19 cellular contexts compared by ENCODE assay signal in the genomic region with DNA sequence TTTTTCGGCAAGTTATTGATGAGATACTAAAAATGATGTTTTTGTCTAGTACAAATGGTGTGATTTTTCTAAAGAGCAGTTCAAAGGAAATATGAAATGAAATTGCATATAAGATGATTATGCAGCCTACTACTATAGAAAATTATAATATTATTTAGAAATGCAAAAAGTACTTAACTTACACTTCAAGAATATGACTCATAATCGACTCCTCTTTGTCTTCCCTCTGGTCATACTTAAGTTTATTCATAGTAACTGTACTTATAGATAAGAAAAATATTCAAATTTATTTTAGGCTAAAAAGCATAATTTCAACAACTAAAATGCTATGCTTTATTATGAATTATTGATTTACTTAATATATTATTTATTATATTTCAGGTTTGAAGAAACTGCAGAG. TPM values are rescaled to one million over a fixed set of nuclear protein-coding genes. Genes with fewer than 3 reads are reported as not detected.
DNase-seq lines count a peak whose midpoint lies in the region; FAIRE-seq and TF ChIP-seq lines count a peak whose summit lies in the region.
"Had no signal": no experiment of that assay in that cellular context is flagged by ENCODE, and none has a peak within 500 bp of the region (broad histone marks: within the 10 kb centered on the region; RNA-seq: fewer than 3 reads in every experiment).

No MANE protein-coding gene starts in this region.

- H3K9me3 ChIP-seq in mammary epithelial cell (replicated peaks; ENCODE audit: insufficient read depth, low read length) (no peaks in the 10 kb centered on the region), breast epithelium (no peaks in the 10 kb centered on the region), kidney (ENCODE audit: control insufficient read depth in 1 of 2, low read length in 2 of 2) (no peaks in the 10 kb centered on the region), hepatocyte (ENCODE audit: low read depth) (no peaks in the 10 kb centered on the region)

- no peak overlapping the region for H2AFZ ChIP-seq in mammary epithelial cell (ENCODE audit: low read depth, low read length)
- no peak overlapping the region for H2AFZ ChIP-seq in hepatocyte

- no TSS peak for BruUV-seq in mammary epithelial cell (replicated peaks; lab: Mats Ljungman, UMichigan)

- H4K20me1 ChIP-seq in mammary epithelial cell (ENCODE audit: insufficient read depth, low read length), result no peaks in the 10 kb centered on the region
- no peaks in the 10 kb centered on the region for H4K20me1 ChIP-seq in hepatocyte (ENCODE audit: insufficient read depth, poor library complexity, severe bottlenecking)

- CTCF ChIA-PET in mammary epithelial cell (lab: Charles Lee; ENCODE audit: low non-redundant PET), result no interaction called here

- no peak for TF ChIP-seq POLR2A in breast epithelium (IDR thresholded peaks at IDR 0.05)

- in situ Hi-C loops in mammary epithelial cell (cut with MboI; ENCODE audit: low sequenced_read_pairs in 2 of 2), result loop anchor here in 1 of 2 donors (10.0 kb wide), 1 partner anchor 92 kb away; no protein-coding TSS in a partner anchor

- H3K27ac ChIP-seq in mammary epithelial cell (ENCODE audit: insufficient read depth, low read depth, low read length) (no peak overlapping the region), breast epithelium (no peak overlapping the region), kidney (ENCODE audit: low read depth in 2 of 2, low read length in 2 of 2) (no peak overlapping the region), hepatocyte (no peak overlapping the region)

- TF ChIP-seq CTCF in mammary epithelial cell (conservative IDR thresholded peaks at IDR 0.05 in 1 of 2, IDR thresholded peaks at IDR 0.05 in 1 of 2; ENCODE audit: extremely low read depth in 1 of 2, insufficient read depth in 1 of 2, low read depth in 1 of 2, low read length in 2 of 2) (no peak), breast epithelium (IDR thresholded peaks at IDR 0.05) (no peak), epithelial cell of esophagus (IDR thresholded peaks at IDR 0.05; ENCODE audit: insufficient read depth, low read depth, low read length, missing control alignments) (no peak), kidney (IDR thresholded peaks at IDR 0.05; ENCODE audit: borderline replicate concordance, extremely low read depth, insufficient read depth) (no peak), hepatocyte (IDR thresholded peaks at IDR 0.05; ENCODE audit: poor library complexity) (no peak)

- dilution Hi-C loops in mammary epithelial cell (cut with HindIII; ENCODE audit: low sequenced_read_pairs), result no loop called here

- FAIRE-seq in kidney (lab: Jason Lieb, UNC), result peak; percentile 66
- FAIRE-seq: HTR-8/SVneo, RCC 7860 had no signal

- DNase-seq in mammary epithelial cell, result no peak
- DNase-seq in breast epithelium (ENCODE audit: low spot score in 2 of 2), result no peak
- peak; percentile 38 for DNase-seq in epithelial cell of esophagus (ENCODE audit: low read depth)
- no peak for DNase-seq in kidney
- DNase-seq in hepatocyte (ENCODE audit: low spot score), result no peak
- DNase-seq in NCI-H82 (lab: John Stamatoyannopoulos, UW), result no peak
- no peak for DNase-seq in cortex of kidney (lab: John Stamatoyannopoulos, UW)
- DNase-seq in activated CD8-positive, alpha-beta memory T cell treated with anti-CD3 and anti-CD28 coated beads, Interleukin-2, amount 50 U/mL, for 48 hours, result no peak
- DNase-seq: 8988T; DMS79 treated with DMSO at 0.1 percent for 48 hours; H9; MM.1S; NCI-H1694; NCI-H2081 treated with DMSO at 0.1 percent for 48 hours; NCI-H446 treated with DMSO at 0.1 percent for 48 hours; NK-92 treated with Interleukin-12 subunit alpha and Interleukin-12 subunit beta, amount 100 ng/mL, for 24 hours; SHP77 had no signal

- H3K4me2 ChIP-seq in mammary epithelial cell (ENCODE audit: insufficient read depth, low read depth, low read length), result peak overlapping the region; percentile 36
- H3K4me2 ChIP-seq in hepatocyte, result no peak overlapping the region

- H3K79me2 ChIP-seq in mammary epithelial cell (ENCODE audit: insufficient read depth, low read length), result no peaks in the 10 kb centered on the region
- no peaks in the 10 kb centered on the region for H3K79me2 ChIP-seq in hepatocyte

- H3K4me3 ChIP-seq in mammary epithelial cell (replicated peaks in 1 of 3; ENCODE audit: insufficient read depth in 1 of 3, low read depth in 2 of 3, low read length in 3 of 3), result no peak overlapping the region
- no peak overlapping the region for H3K4me3 ChIP-seq in breast epithelium
- H3K4me3 ChIP-seq in epithelial cell of esophagus (ENCODE audit: low read length), result no peak overlapping the region
- no peak overlapping the region for H3K4me3 ChIP-seq in kidney (ENCODE audit: low read length in 2 of 2)
- H3K4me3 ChIP-seq in hepatocyte, result no peak overlapping the region

- WGBS in mammary epithelial cell (ENCODE audit: low coverage, missing lambda C conversion rate), result 88% methylated on average over 2 of the region's 2 CpGs
- WGBS in hepatocyte (ENCODE audit: low lambda C conversion rate, missing lambda C conversion rate), result 68% methylated on average over 2 of the region's 2 CpGs

- H3K4me1 ChIP-seq in mammary epithelial cell (ENCODE audit: insufficient read depth, low read length) (peaks cover 10% of the 10 kb centered on the region), breast epithelium (no peaks in the 10 kb centered on the region), kidney (ENCODE audit: control insufficient read depth in 1 of 2, insufficient read depth in 1 of 2, low read depth in 1 of 2, low read length in 2 of 2) (no peaks in the 10 kb centered on the region), hepatocyte (ENCODE audit: insufficient read depth) (no peaks in the 10 kb centered on the region)

- H3K27me3 ChIP-seq in mammary epithelial cell (ENCODE audit: insufficient read depth, low read length) (no peaks in the 10 kb centered on the region), breast epithelium (no peaks in the 10 kb centered on the region), hepatocyte (no peaks in the 10 kb centered on the region)

- no peaks in the 10 kb centered on the region for H3K9me2 ChIP-seq in hepatocyte (replicated peaks; ENCODE audit: insufficient read depth)

- H3K9ac ChIP-seq in mammary epithelial cell (ENCODE audit: insufficient read depth, low read length) (no peak overlapping the region), kidney (ENCODE audit: low read length in 2 of 2) (no peak overlapping the region)

- H3K36me3 ChIP-seq in mammary epithelial cell (ENCODE audit: insufficient read depth, low read length) (peaks cover 2% of the 10 kb centered on the region), breast epithelium (peaks cover 4% of the 10 kb centered on the region), kidney (ENCODE audit: control insufficient read depth in 1 of 2, insufficient read depth in 2 of 2, low read length in 2 of 2) (no peaks in the 10 kb centered on the region), hepatocyte (replicated peaks; ENCODE audit: insufficient read depth, low read depth) (no peaks in the 10 kb centered on the region)

- intact Hi-C loops in mammary epithelial cell (cut with micrococcal nuclease) (loop anchor here (5.0 kb wide), 1 partner anchor 810 kb away; no protein-coding TSS in a partner anchor), breast epithelium (cut with DNase I; ENCODE audit: low total_unique reads) (no loop called here), kidney (cut with DNase I) (no loop called here)

RNA-seq across cellular contexts. Expression of gene CEP44, which starts 33.2 kb away (rescaled TPM):
- total RNA-seq in mammary epithelial cell (10 to 100 TPM; 12.2 to 15.3 TPM), breast epithelium (10 to 100 TPM; 12.2 to 30.9 (median 19.7) TPM), kidney (14.7 TPM), hepatocyte (19.0 and 25.8 TPM in 2 replicates)
- polyA plus RNA-seq in mammary epithelial cell (3.5 TPM), kidney (ENCODE audit: insufficient read depth, low read depth, low replicate concordance) (5.0 TPM), hepatocyte (6.6 and 7.7 TPM in 2 replicates)
- polyA minus RNA-seq in mammary epithelial cell, result 8.1 TPM

RNA-seq across cellular contexts. Expression of gene FBXO8, which starts 33.5 kb away (rescaled TPM):
- 10 to 100 TPM; 15.3 to 20.7 TPM for total RNA-seq in mammary epithelial cell
- 9.7 TPM for polyA plus RNA-seq in mammary epithelial cell
- 2.7 TPM for polyA minus RNA-seq in mammary epithelial cell
- total RNA-seq in breast epithelium, result 10 to 100 TPM; 29.2 to 49.0 (median 35.2) TPM
- 35.3 TPM for total RNA-seq in kidney
- polyA plus RNA-seq in kidney (ENCODE audit: insufficient read depth, low read depth, low replicate concordance), result 36.3 TPM
- 35.7 and 43.4 TPM in 2 replicates for total RNA-seq in hepatocyte
- polyA plus RNA-seq in hepatocyte, result 21.2 and 21.3 TPM in 2 replicates
